1 cellular context compared by ENCODE assay signal in genomic region chr17:77287432-77288068, GRCh38.
TF ChIP-seq lines count a peak whose summit lies in the region.

No MANE protein-coding gene starts in this region.

TF ChIP-seq in HepG2, 621 proteins besides CTCF, POLR2A, EP300 and RAD21 (continued from another document and continues in another):
- TF ChIP-seq RBM22 (optimal IDR thresholded peaks at IDR 0.05; ENCODE audit: low read length) (no peak), POGK (CRISPR knock-in tag; conservative IDR thresholded peaks at IDR 0.05) (no peak), ZNF280D (CRISPR knock-in tag; IDR thresholded peaks at IDR 0.05) (no peak), RXRB (CRISPR knock-in tag; IDR thresholded peaks at IDR 0.05; ENCODE audit: borderline replicate concordance) (no peak; the same call in 1 of the 2 replicates), TBX2 (CRISPR knock-in tag; IDR thresholded peaks at IDR 0.05; ENCODE audit: borderline replicate concordance) (no peak), ZFP36L1 (CRISPR knock-in tag; IDR thresholded peaks at IDR 0.05) (no peak), DMAP1 (CRISPR knock-in tag; IDR thresholded peaks at IDR 0.05) (no peak), ZNF615 (CRISPR knock-in tag; IDR thresholded peaks at IDR 0.05; ENCODE audit: borderline replicate concordance) (no peak), ZNF468 (CRISPR knock-in tag; IDR thresholded peaks at IDR 0.05) (no peak), TAF1 (CRISPR knock-in tag; IDR thresholded peaks at IDR 0.05) (peak; percentile 53), ZNF143 (CRISPR knock-in tag; IDR thresholded peaks at IDR 0.05) (no peak), ARID5B (CRISPR knock-in tag; IDR thresholded peaks at IDR 0.05) (no peak), NR2F1 (CRISPR knock-in tag; IDR thresholded peaks at IDR 0.05) (no peak), ARNT2 (CRISPR knock-in tag; IDR thresholded peaks at IDR 0.05; ENCODE audit: low read depth) (no peak), ZNF460 (CRISPR knock-in tag; IDR thresholded peaks at IDR 0.05; ENCODE audit: borderline replicate concordance) (no peak), ZNF839 (CRISPR knock-in tag; IDR thresholded peaks at IDR 0.05; ENCODE audit: borderline replicate concordance) (no peak), PTBP1 (IDR thresholded peaks at IDR 0.05; ENCODE audit: low read depth, low read length, poor library complexity, severe bottlenecking) (no peak), PHF20 (CRISPR knock-in tag; IDR thresholded peaks at IDR 0.05) (no peak), FOXK2 (IDR thresholded peaks at IDR 0.05) (no peak), ZMYM3 (CRISPR knock-in tag; IDR thresholded peaks at IDR 0.05) (peak; percentile 15; the same call in 1 of the 2 replicates), HNF4G (IDR thresholded peaks at IDR 0.05; ENCODE audit: borderline replicate concordance, low read depth, low read length) (no peak), HNF4G (CRISPR knock-in tag; IDR thresholded peaks at IDR 0.05; ENCODE audit: borderline replicate concordance, low read depth) (no peak), ZNF616 (CRISPR knock-in tag; IDR thresholded peaks at IDR 0.05; ENCODE audit: low read depth) (no peak), AKNA (CRISPR knock-in tag; IDR thresholded peaks at IDR 0.05; ENCODE audit: borderline replicate concordance) (no peak), GFI1 (CRISPR knock-in tag; IDR thresholded peaks at IDR 0.05; ENCODE audit: borderline replicate concordance) (no peak)
- TF ChIP-seq, protein P1, sequence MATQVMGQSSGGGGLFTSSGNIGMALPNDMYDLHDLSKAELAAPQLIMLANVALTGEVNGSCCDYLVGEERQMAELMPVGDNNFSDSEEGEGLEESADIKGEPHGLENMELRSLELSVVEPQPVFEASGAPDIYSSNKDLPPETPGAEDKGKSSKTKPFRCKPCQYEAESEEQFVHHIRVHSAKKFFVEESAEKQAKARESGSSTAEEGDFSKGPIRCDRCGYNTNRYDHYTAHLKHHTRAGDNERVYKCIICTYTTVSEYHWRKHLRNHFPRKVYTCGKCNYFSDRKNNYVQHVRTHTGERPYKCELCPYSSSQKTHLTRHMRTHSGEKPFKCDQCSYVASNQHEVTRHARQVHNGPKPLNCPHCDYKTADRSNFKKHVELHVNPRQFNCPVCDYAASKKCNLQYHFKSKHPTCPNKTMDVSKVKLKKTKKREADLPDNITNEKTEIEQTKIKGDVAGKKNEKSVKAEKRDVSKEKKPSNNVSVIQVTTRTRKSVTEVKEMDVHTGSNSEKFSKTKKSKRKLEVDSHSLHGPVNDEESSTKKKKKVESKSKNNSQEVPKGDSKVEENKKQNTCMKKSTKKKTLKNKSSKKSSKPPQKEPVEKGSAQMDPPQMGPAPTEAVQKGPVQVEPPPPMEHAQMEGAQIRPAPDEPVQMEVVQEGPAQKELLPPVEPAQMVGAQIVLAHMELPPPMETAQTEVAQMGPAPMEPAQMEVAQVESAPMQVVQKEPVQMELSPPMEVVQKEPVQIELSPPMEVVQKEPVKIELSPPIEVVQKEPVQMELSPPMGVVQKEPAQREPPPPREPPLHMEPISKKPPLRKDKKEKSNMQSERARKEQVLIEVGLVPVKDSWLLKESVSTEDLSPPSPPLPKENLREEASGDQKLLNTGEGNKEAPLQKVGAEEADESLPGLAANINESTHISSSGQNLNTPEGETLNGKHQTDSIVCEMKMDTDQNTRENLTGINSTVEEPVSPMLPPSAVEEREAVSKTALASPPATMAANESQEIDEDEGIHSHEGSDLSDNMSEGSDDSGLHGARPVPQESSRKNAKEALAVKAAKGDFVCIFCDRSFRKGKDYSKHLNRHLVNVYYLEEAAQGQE (IDR thresholded peaks at IDR 0.05; ENCODE audit: borderline replicate concordance in 1 of 2, low read depth in 1 of 2, low read length in 2 of 2), result no peak
- TF ChIP-seq, protein P2, sequence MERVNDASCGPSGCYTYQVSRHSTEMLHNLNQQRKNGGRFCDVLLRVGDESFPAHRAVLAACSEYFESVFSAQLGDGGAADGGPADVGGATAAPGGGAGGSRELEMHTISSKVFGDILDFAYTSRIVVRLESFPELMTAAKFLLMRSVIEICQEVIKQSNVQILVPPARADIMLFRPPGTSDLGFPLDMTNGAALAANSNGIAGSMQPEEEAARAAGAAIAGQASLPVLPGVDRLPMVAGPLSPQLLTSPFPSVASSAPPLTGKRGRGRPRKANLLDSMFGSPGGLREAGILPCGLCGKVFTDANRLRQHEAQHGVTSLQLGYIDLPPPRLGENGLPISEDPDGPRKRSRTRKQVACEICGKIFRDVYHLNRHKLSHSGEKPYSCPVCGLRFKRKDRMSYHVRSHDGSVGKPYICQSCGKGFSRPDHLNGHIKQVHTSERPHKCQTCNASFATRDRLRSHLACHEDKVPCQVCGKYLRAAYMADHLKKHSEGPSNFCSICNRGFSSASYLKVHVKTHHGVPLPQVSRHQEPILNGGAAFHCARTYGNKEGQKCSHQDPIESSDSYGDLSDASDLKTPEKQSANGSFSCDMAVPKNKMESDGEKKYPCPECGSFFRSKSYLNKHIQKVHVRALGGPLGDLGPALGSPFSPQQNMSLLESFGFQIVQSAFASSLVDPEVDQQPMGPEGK (CRISPR knock-in tag; IDR thresholded peaks at IDR 0.05), result peak; percentile 50; the same call in 1 of the 2 replicates
- TF ChIP-seq, protein P3, sequence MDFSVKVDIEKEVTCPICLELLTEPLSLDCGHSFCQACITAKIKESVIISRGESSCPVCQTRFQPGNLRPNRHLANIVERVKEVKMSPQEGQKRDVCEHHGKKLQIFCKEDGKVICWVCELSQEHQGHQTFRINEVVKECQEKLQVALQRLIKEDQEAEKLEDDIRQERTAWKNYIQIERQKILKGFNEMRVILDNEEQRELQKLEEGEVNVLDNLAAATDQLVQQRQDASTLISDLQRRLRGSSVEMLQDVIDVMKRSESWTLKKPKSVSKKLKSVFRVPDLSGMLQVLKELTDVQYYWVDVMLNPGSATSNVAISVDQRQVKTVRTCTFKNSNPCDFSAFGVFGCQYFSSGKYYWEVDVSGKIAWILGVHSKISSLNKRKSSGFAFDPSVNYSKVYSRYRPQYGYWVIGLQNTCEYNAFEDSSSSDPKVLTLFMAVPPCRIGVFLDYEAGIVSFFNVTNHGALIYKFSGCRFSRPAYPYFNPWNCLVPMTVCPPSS (IDR thresholded peaks at IDR 0.05), result no peak
- TF ChIP-seq, protein P4, sequence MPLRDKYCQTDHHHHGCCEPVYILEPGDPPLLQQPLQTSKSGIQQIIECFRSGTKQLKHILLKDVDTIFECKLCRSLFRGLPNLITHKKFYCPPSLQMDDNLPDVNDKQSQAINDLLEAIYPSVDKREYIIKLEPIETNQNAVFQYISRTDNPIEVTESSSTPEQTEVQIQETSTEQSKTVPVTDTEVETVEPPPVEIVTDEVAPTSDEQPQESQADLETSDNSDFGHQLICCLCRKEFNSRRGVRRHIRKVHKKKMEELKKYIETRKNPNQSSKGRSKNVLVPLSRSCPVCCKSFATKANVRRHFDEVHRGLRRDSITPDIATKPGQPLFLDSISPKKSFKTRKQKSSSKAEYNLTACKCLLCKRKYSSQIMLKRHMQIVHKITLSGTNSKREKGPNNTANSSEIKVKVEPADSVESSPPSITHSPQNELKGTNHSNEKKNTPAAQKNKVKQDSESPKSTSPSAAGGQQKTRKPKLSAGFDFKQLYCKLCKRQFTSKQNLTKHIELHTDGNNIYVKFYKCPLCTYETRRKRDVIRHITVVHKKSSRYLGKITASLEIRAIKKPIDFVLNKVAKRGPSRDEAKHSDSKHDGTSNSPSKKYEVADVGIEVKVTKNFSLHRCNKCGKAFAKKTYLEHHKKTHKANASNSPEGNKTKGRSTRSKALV (CRISPR knock-in tag; IDR thresholded peaks at IDR 0.05), result no peak; the same call in 1 of the 2 replicates
- TF ChIP-seq, protein P5, sequence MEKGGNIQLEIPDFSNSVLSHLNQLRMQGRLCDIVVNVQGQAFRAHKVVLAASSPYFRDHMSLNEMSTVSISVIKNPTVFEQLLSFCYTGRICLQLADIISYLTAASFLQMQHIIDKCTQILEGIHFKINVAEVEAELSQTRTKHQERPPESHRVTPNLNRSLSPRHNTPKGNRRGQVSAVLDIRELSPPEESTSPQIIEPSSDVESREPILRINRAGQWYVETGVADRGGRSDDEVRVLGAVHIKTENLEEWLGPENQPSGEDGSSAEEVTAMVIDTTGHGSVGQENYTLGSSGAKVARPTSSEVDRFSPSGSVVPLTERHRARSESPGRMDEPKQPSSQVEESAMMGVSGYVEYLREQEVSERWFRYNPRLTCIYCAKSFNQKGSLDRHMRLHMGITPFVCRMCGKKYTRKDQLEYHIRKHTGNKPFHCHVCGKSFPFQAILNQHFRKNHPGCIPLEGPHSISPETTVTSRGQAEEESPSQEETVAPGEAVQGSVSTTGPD (CRISPR knock-in tag; IDR thresholded peaks at IDR 0.05), result no peak
